18 cellular contexts compared by ENCODE assay signal in the genomic region with DNA sequence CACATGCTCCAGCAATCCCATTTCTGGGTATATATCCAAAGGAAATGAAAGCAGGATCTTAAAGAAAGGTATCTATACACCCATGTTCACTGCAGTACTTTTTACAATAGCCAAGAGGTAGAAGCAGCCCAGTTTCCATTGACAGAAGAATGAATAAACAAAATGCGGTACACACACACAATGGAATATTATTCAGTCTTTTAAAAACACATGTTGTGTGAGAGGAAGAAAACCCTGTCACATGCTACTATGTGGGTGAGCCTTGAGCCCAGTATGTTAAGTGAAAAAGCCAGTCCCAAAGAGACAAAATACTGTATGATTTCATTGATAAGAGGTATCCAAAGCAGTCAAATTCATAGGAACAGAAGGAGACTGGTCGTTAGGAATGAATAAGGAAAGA. TPM values are rescaled to one million over a fixed set of nuclear protein-coding genes. Genes with fewer than 3 reads are reported as not detected.
DNase-seq lines count a peak whose midpoint lies in the region; ATAC-seq and TF ChIP-seq lines count a peak whose summit lies in the region.
"Had no signal": no experiment of that assay in that cellular context is flagged by ENCODE, and none has a peak within 500 bp of the region (broad histone marks: within the 10 kb centered on the region; RNA-seq: fewer than 3 reads in every experiment).

No MANE protein-coding gene starts in this region.

- peaks cover 49% of the 10 kb centered on the region for H3K4me1 Mint-ChIP-seq in Caco-2 (ENCODE audit: low read depth, unreplicated experiment)
- no peaks in the 10 kb centered on the region for H3K4me1 Mint-ChIP-seq in immature natural killer cell

- H3K4me1 ChIP-seq in Caco-2: peaks cover 95% of the 10 kb centered on the region
- peaks cover 83% of the 10 kb centered on the region for H3K4me1 ChIP-seq in PC-3 (ENCODE audit: insufficient read depth, low read length)
- H3K4me1 ChIP-seq in gastroesophageal sphincter: peaks cover 10 to 59% (median 14%) of the 10 kb centered on the region in 3 donors
- H3K4me1 ChIP-seq in gastrocnemius medialis: no peaks in the 10 kb centered on the region
- no peaks in the 10 kb centered on the region for H3K4me1 ChIP-seq in MM.1S (ENCODE audit: low read length)

- no peaks in the 10 kb centered on the region for H3K27me3 Mint-ChIP-seq in Caco-2 (ENCODE audit: insufficient read depth, unreplicated experiment)
- peaks cover 0 to 8% (median 7%) of the 10 kb centered on the region in 3 donors for H3K27me3 Mint-ChIP-seq in immature natural killer cell (ENCODE audit: low read depth in 3 of 3)

- H3K27me3 ChIP-seq in Caco-2 (replicated peaks; ENCODE audit: control insufficient read depth, insufficient read depth, low read length): no peaks in the 10 kb centered on the region
- no peaks in the 10 kb centered on the region for H3K27me3 ChIP-seq in PC-3 (ENCODE audit: low read length)
- no peaks in the 10 kb centered on the region for H3K27me3 ChIP-seq in gastroesophageal sphincter
- no peaks in the 10 kb centered on the region for H3K27me3 ChIP-seq in gastrocnemius medialis
- H3K27me3 ChIP-seq in MM.1S (replicated peaks; ENCODE audit: insufficient read depth, low read length): no peaks in the 10 kb centered on the region

- peaks cover 94% of the 10 kb centered on the region for H3K36me3 Mint-ChIP-seq in Caco-2 (ENCODE audit: insufficient read depth, unreplicated experiment)
- no peaks in the 10 kb centered on the region for H3K36me3 Mint-ChIP-seq in immature natural killer cell

- in situ Hi-C loops in gastrocnemius medialis (cut with MboI; ENCODE audit: low sequenced_read_pairs in 4 of 4): no loop called here

- H3K4me3 ChIP-seq in Caco-2 (ENCODE audit: low read depth, low read length) (no peak overlapping the region), PC-3 (ENCODE audit: low read length) (no peak overlapping the region), gastroesophageal sphincter (no peak overlapping the region), gastrocnemius medialis (no peak overlapping the region), MM.1S (ENCODE audit: low read length) (no peak overlapping the region)
- H3K4me3 ChIP-seq: GM12878 had no signal

- no peak overlapping the region for H3K4me3 Mint-ChIP-seq in Caco-2 (ENCODE audit: unreplicated experiment)
- no peak overlapping the region for H3K4me3 Mint-ChIP-seq in immature natural killer cell

- TF ChIP-seq CTCF in Caco-2 (IDR thresholded peaks at IDR 0.05; ENCODE audit: insufficient read depth in 1 of 2, low read depth in 1 of 2, low read length in 1 of 2, severe bottlenecking in 1 of 2, unreplicated experiment in 1 of 2) (no peak), PC-3 (conservative IDR thresholded peaks at IDR 0.05; ENCODE audit: low read depth, low read length) (no peak), gastroesophageal sphincter (IDR thresholded peaks at IDR 0.05) (no peak), gastrocnemius medialis (IDR thresholded peaks at IDR 0.05 in 4 of 5, conservative IDR thresholded peaks at IDR 0.05 in 1 of 5) (no peak), MM.1S (IDR thresholded peaks at IDR 0.05; ENCODE audit: low read length) (no peak)

- TF ChIP-seq POLR2A in gastroesophageal sphincter (IDR thresholded peaks at IDR 0.05) (no peak), gastrocnemius medialis (IDR thresholded peaks at IDR 0.05) (no peak)

- no TSS peak for BruUV-seq in Caco-2 (replicated peaks; lab: Mats Ljungman, UMichigan)
- BruUV-seq in PC-3 (replicated peaks; lab: Mats Ljungman, UMichigan): no TSS peak

- no peaks in the 10 kb centered on the region for H3F3A ChIP-seq in PC-3 (ENCODE audit: low read length, unreplicated experiment)
- no peaks in the 10 kb centered on the region for H3F3A ChIP-seq in MM.1S (ENCODE audit: insufficient read depth, low read length)

- intact Hi-C loops in Caco-2 (cut with micrococcal nuclease; ENCODE audit: unreplicated experiment): no loop called here
- intact Hi-C loops in PC-3 (cut with micrococcal nuclease): no loop called here
- intact Hi-C loops in gastrocnemius medialis (cut with DNase I; ENCODE audit: low total_unique reads): no loop called here

- H3K9me2 ChIP-seq in PC-3 (replicated peaks; ENCODE audit: low read length) (no peaks in the 10 kb centered on the region), MM.1S (replicated peaks; ENCODE audit: insufficient read depth, low read length) (no peaks in the 10 kb centered on the region)

- CTCF ChIA-PET in Caco-2 (lab: Charles Lee) (no interaction called here), PC-3 (lab: Charles Lee) (no interaction called here)

- no peak for TF ChIP-seq EP300 in gastroesophageal sphincter (IDR thresholded peaks at IDR 0.05)

- H3K9ac ChIP-seq in PC-3 (ENCODE audit: low read length) (no peak overlapping the region), MM.1S (ENCODE audit: low read length) (no peak overlapping the region)
- H3K9ac ChIP-seq: KMS-11 had no signal

- H3K4me2 ChIP-seq in PC-3 (ENCODE audit: low read length) (peak overlapping the region; percentile 11; the same call in 1 of the 2 replicates), MM.1S (ENCODE audit: low read depth, low read length) (no peak overlapping the region)
- H3K4me2 ChIP-seq: KMS-11 had no signal

- 42 to 53% methylated on average over 2 of the region's 2 CpGs for whole genome bisulfite sequencing in gastroesophageal sphincter (ENCODE audit: low coverage in 1 of 2), 2 donors

- H4K20me1 ChIP-seq in PC-3 (ENCODE audit: low read length) (no peaks in the 10 kb centered on the region), MM.1S (ENCODE audit: insufficient read depth, low read length) (no peaks in the 10 kb centered on the region)

- POLR2A ChIA-PET in Caco-2 (lab: Charles Lee) (no interaction called here), PC-3 (lab: Charles Lee; ENCODE audit: unreplicated experiment) (no interaction called here)

- H3K36me3 ChIP-seq in Caco-2 (ENCODE audit: control insufficient read depth, insufficient read depth, low read length) (no peaks in the 10 kb centered on the region; the same call in 1 of the 2 replicates), PC-3 (ENCODE audit: low read depth, low read length) (peaks cover 18% of the 10 kb centered on the region; the same call in 1 of the 2 replicates), gastroesophageal sphincter (peaks cover 0 to 10% of the 10 kb centered on the region in 2 donors), gastrocnemius medialis (no peaks in the 10 kb centered on the region), MM.1S (replicated peaks; ENCODE audit: insufficient read depth, low read length) (no peaks in the 10 kb centered on the region)

- H3K9me3 ChIP-seq in Caco-2 (no peaks in the 10 kb centered on the region), PC-3 (ENCODE audit: low read length) (no peaks in the 10 kb centered on the region), gastroesophageal sphincter (no peaks in the 10 kb centered on the region), gastrocnemius medialis (no peaks in the 10 kb centered on the region), MM.1S (replicated peaks; ENCODE audit: insufficient read depth, low read length) (no peaks in the 10 kb centered on the region)

- DNase-seq in Caco-2 (no peak), PC-3 (no peak), gastrocnemius medialis (no peak), MM.1S (no peak), DMS53 treated with DMSO at 0.1 percent for 48 hours (lab: John Stamatoyannopoulos, UW; ENCODE audit: unreplicated experiment) (no peak), hepatic stellate cell (ENCODE audit: low spot score) (no peak), immature natural killer cell (no peak)
- DNase-seq: DMS79, NCI-H1105 treated with DMSO at 0.1 percent for 48 hours, NCI-H187, NCI-H2171, NCI-H446 treated with DMSO at 0.1 percent for 48 hours, NCI-H748 treated with DMSO at 0.1 percent for 48 hours had no signal

- ATAC-seq in PC-3 (no peak), gastroesophageal sphincter (no peak), gastrocnemius medialis (no peak)
- ATAC-seq: GM12878, Right ventricle myocardium inferior had no signal

- peaks cover 64% of the 10 kb centered on the region for H3K79me2 ChIP-seq in PC-3 (ENCODE audit: low read length)
- no peaks in the 10 kb centered on the region for H3K79me2 ChIP-seq in MM.1S (ENCODE audit: low read length)

- H3K27ac Mint-ChIP-seq in Caco-2 (ENCODE audit: unreplicated experiment) (peak overlapping the region; percentile 31), immature natural killer cell (no peak overlapping the region)

- H3K9me3 Mint-ChIP-seq in Caco-2 (ENCODE audit: unreplicated experiment) (no peaks in the 10 kb centered on the region), immature natural killer cell (no peaks in the 10 kb centered on the region)

- no peak overlapping the region for H2AFZ ChIP-seq in PC-3 (ENCODE audit: low read length)
- H2AFZ ChIP-seq in MM.1S (ENCODE audit: low read length): no peak overlapping the region

- peak overlapping the region; percentile 60 for H3K27ac ChIP-seq in PC-3 (ENCODE audit: low read length)
- peak overlapping the region in 3 of 4 donors; percentile 31 to 69 (median 33) for H3K27ac ChIP-seq in gastroesophageal sphincter
- peak overlapping the region; percentile 12 to 43 (median 28) for H3K27ac ChIP-seq in gastrocnemius medialis
- no peak overlapping the region for H3K27ac ChIP-seq in MM.1S (ENCODE audit: low read length)
- H3K27ac ChIP-seq: KMS-11 had no signal

RNA-seq across cellular contexts. Expression of gene ANXA3, which starts 6.3 kb away (rescaled TPM):
- total RNA-seq in Caco-2 (2022): 327 and 361 TPM in 2 replicates
- total RNA-seq in PC-3 (2014; rRNA removed): 223 and 263 TPM in 2 replicates
- 100 to 1,000 TPM in 2 of 4 donors, 10 to 100 TPM in 2; 22.3 to 253 (median 150) TPM for total RNA-seq in gastroesophageal sphincter
- 10 to 100 TPM; 15.4 to 22.8 (median 17.7) TPM for total RNA-seq in gastrocnemius medialis
- not detected for polyA plus RNA-seq in immature natural killer cell
- total RNA-seq: G401 had no signal
